ENCODE assay signal across 22 cellular contexts in genomic region chr6:33869121-33869520, GRCh38.
DNase-seq lines count a peak whose midpoint lies in the region; ATAC-seq, FAIRE-seq and TF ChIP-seq lines count a peak whose summit lies in the region.
"Had no signal": no experiment of that assay in that cellular context is flagged by ENCODE, and none has a peak within 500 bp of the region (broad histone marks: within the 10 kb centered on the region; RNA-seq: fewer than 3 reads in every experiment).

No MANE protein-coding gene starts in this region.

- TF ChIP-seq RAD21 in H1 (IDR thresholded peaks at IDR 0.05 in 1 of 2, conservative IDR thresholded peaks at IDR 0.05 in 1 of 2; ENCODE audit: low read depth in 2 of 2, low read length in 2 of 2) = no peak

- H3K27ac Mint-ChIP-seq in GM23338 = no peak overlapping the region
- H3K27ac Mint-ChIP-seq: CD8-positive, alpha-beta memory T cell; HFFc6 had no signal

- no peak overlapping the region for H2AK5ac ChIP-seq in H1 (ENCODE audit: low read depth, low read length)

- CTCF ChIA-PET in H1 (lab: Charles Lee; ENCODE audit: partially characterized antibody) = interaction anchor here (0.6 to 2.6 kb wide), 14 partner anchors 11 to 469 kb away, joined by 3 to 10 read pairs (median 4); no protein-coding TSS in a partner anchor

- no peak overlapping the region for H3K23ac ChIP-seq in H1 (ENCODE audit: insufficient read length)

- DNase-seq in GM23338 (ENCODE audit: low spot score) (no peak), NCI-H82 (lab: John Stamatoyannopoulos, UW) (peak; percentile 81), H1 (ENCODE audit: low read depth in 1 of 2, low spot score in 2 of 2) (no peak), spleen (peak; percentile 12), anterior cingulate cortex (lab: John Stamatoyannopoulos, UW) (no peak), glomerular visceral epithelial cell (ENCODE audit: extremely low spot score) (no peak)
- DNase-seq: ACHN; BE2C; C1 segment of cervical spinal cord; CD4-positive, CD25-positive, alpha-beta regulatory T cell; CD8-positive, alpha-beta memory T cell; COR-L47; DMS 273 treated with DMSO at 0.1 percent for 48 hours; DMS53; DND-41; EL; HFFc6 had no signal

- H3K4me1 Mint-ChIP-seq in GM23338 = peaks cover 30% of the 10 kb centered on the region

- peaks cover 2% of the 10 kb centered on the region; the same call in 1 of the 2 replicates for H3K23me2 ChIP-seq in H1 (ENCODE audit: low read depth, low read length)

- TF ChIP-seq EP300 in H1 (IDR thresholded peaks at IDR 0.05; ENCODE audit: borderline replicate concordance in 1 of 2, low read depth in 2 of 2, low read length in 2 of 2) = no peak

- ATAC-seq in GM23338 = no peak
- ATAC-seq: GM12878, HCT116 had no signal

- H4K5ac ChIP-seq in H1 (ENCODE audit: insufficient read length, low read depth, low read length) = no peak overlapping the region

- H3K18ac ChIP-seq in H1 (ENCODE audit: extremely low read depth, low read length) = 0 out of 2 replicates have a peak overlapping the region, but pooled peaks have one; percentile 51

- intact Hi-C loops in spleen (cut with DNase I; ENCODE audit: low total_unique reads) = no loop called here

- H3F3A ChIP-seq in GM23338 (replicated peaks; ENCODE audit: low read depth) = no peaks in the 10 kb centered on the region

- H2BK15ac ChIP-seq in H1 (ENCODE audit: low read length) = no peak overlapping the region

- H3K4me3 ChIP-seq in GM23338 (no peak overlapping the region), H1 (ENCODE audit: extremely low read depth in 1 of 4, insufficient read depth in 2 of 4, low read depth in 3 of 4, low read length in 4 of 4) (no peak overlapping the region), spleen (no peak overlapping the region)
- H3K4me3 ChIP-seq: GM12878 had no signal

- H3K36me3 ChIP-seq in GM23338 (ENCODE audit: insufficient read depth) = no peaks in the 10 kb centered on the region
- H3K36me3 ChIP-seq in H1 (ENCODE audit: control insufficient read depth in 2 of 4, insufficient read depth in 4 of 4, low read length in 3 of 4) = no peaks in the 10 kb centered on the region
- H3K36me3 ChIP-seq in spleen = no peaks in the 10 kb centered on the region
- H3K36me3 ChIP-seq: BE2C had no signal

- H3K36me3 Mint-ChIP-seq in GM23338 (ENCODE audit: low read depth) = no peaks in the 10 kb centered on the region
- H3K36me3 Mint-ChIP-seq: CD4-positive, CD25-positive, alpha-beta regulatory T cell had no signal

- H3K79me1 ChIP-seq in H1 (ENCODE audit: low read depth, low read length) = no peaks in the 10 kb centered on the region

- H3K27me3 Mint-ChIP-seq in GM23338 (ENCODE audit: insufficient read depth, low read depth, poor library complexity) = peaks cover 7% of the 10 kb centered on the region

- 91% methylated on average over 5 of the region's 5 CpGs; no CpG with 5 or more reads in 1 of the 2 experiments for WGBS in H1 (ENCODE audit: extremely low coverage in 1 of 2, insufficient coverage in 1 of 2, insufficient read length in 1 of 2, insufficient replicate concordance in 2 of 2, low coverage in 1 of 2, low lambda C conversion rate in 2 of 2, missing lambda C conversion rate in 1 of 2), 2 experiments
- WGBS in spleen, 5 donors = 64 to 91% (median 90%) methylated on average over 5 of the region's 5 CpGs

- no peaks in the 10 kb centered on the region for H3K9me2 ChIP-seq in GM23338 (ENCODE audit: insufficient read depth)

- H3K27ac ChIP-seq in GM23338 (ENCODE audit: low read depth) (no peak overlapping the region), H1 (ENCODE audit: low read depth, low read length) (no peak overlapping the region), spleen (no peak overlapping the region)
- H3K27ac ChIP-seq: HL-60 had no signal

- H3K27me3 ChIP-seq in GM23338 (ENCODE audit: insufficient read depth) (no peaks in the 10 kb centered on the region), H1 (replicated peaks in 1 of 4; ENCODE audit: control insufficient read depth in 3 of 4, extremely low read depth in 1 of 4, insufficient read depth in 3 of 4, low read length in 3 of 4) (0 out of 7 replicates have a peak, but pooled peaks cover 0 to 1% (median 0%) of the 10 kb centered on the region in 4 experiments), spleen (replicated peaks in 1 of 7) (peaks cover 0 to 31% (median 0%) of the 10 kb centered on the region in 7 donors)
- H3K27me3 ChIP-seq: BE2C had no signal

- H2BK20ac ChIP-seq in H1 (ENCODE audit: low read length) = no peak overlapping the region

- H3K9me3 Mint-ChIP-seq in GM23338 = peaks cover 2% of the 10 kb centered on the region; the same call in 1 of the 3 replicates
- H3K9me3 Mint-ChIP-seq: CD8-positive, alpha-beta memory T cell; HFFc6 had no signal

- no peaks in the 10 kb centered on the region for H3K79me2 ChIP-seq in GM23338 (replicated peaks; ENCODE audit: insufficient read depth)
- H3K79me2 ChIP-seq in H1 (ENCODE audit: control insufficient read depth in 1 of 2, insufficient read depth in 2 of 2, low read length in 2 of 2) = no peaks in the 10 kb centered on the region

- H2AFZ ChIP-seq in GM23338 = peak overlapping the region; percentile 43
- H2AFZ ChIP-seq in H1 (ENCODE audit: low read length) = no peak overlapping the region

- no peak overlapping the region for H3K9ac ChIP-seq in H1 (replicated peaks in 1 of 4; ENCODE audit: extremely low read depth in 1 of 4, low read depth in 3 of 4, low read length in 3 of 4)

- H3K9me3 ChIP-seq in H1 (ENCODE audit: insufficient read depth in 2 of 2, low read depth in 1 of 2, low read length in 1 of 2) (no peaks in the 10 kb centered on the region), spleen (peaks cover 0 to 10% (median 0%) of the 10 kb centered on the region in 8 donors)
- H3K9me3 ChIP-seq: BE2C had no signal

- TF ChIP-seq CTCF in GM23338 (conservative IDR thresholded peaks at IDR 0.05; ENCODE audit: low read depth in 2 of 2) (no peak), H1 (IDR thresholded peaks at IDR 0.05; ENCODE audit: control extremely low read depth in 1 of 3, insufficient read depth in 1 of 3, low read depth in 1 of 3, low read length in 3 of 3) (no peak), spleen (IDR thresholded peaks at IDR 0.05 in 8 of 11, conservative IDR thresholded peaks at IDR 0.05 in 3 of 11) (no peak)

- no peak overlapping the region for H3K14ac ChIP-seq in H1 (ENCODE audit: insufficient read length)

- H3K56ac ChIP-seq in H1 (replicated peaks; ENCODE audit: insufficient read length, low read depth, low read length) = no peak overlapping the region

- H2BK5ac ChIP-seq in H1 (ENCODE audit: low read depth, low read length) = no peak overlapping the region

- TF ChIP-seq POLR2A in H1 (IDR thresholded peaks at IDR 0.05; ENCODE audit: control extremely low read depth in 1 of 2, low read depth in 2 of 2, low read length in 2 of 2) (no peak), spleen (IDR thresholded peaks at IDR 0.05) (no peak)

- H3K4me1 ChIP-seq in GM23338 (ENCODE audit: insufficient read depth) (no peaks in the 10 kb centered on the region), H1 (replicated peaks in 1 of 4; ENCODE audit: control insufficient read depth in 3 of 4, insufficient read depth in 4 of 4, low read length in 3 of 4) (peaks cover 0 to 15% (median 10%) of the 10 kb centered on the region in 4 experiments; a peak in 5 of 7 replicates), spleen (no peaks in the 10 kb centered on the region)
- H3K4me1 ChIP-seq: BE2C had no signal

- no peak overlapping the region for H3K4ac ChIP-seq in H1 (replicated peaks; ENCODE audit: insufficient read length, low read depth, low read length)

- H4K20me1 ChIP-seq in GM23338 (replicated peaks; ENCODE audit: insufficient read depth) = no peaks in the 10 kb centered on the region
- no peaks in the 10 kb centered on the region for H4K20me1 ChIP-seq in H1 (replicated peaks in 1 of 2; ENCODE audit: control insufficient read depth in 1 of 2, insufficient read depth in 2 of 2, low read length in 2 of 2)

- H4K91ac ChIP-seq in H1 (replicated peaks; ENCODE audit: insufficient read length, low read length) = no peak overlapping the region

- POLR2A ChIA-PET in H1 (lab: Charles Lee; ENCODE audit: partially characterized antibody) = interaction anchor here (1.0 to 1.1 kb wide), 2 partner anchors 9 to 10 kb away, joined by 3 read pairs; no protein-coding TSS in a partner anchor

- no peak overlapping the region for H3K4me3 Mint-ChIP-seq in GM23338
- H3K4me3 Mint-ChIP-seq: CD4-positive, CD25-positive, alpha-beta regulatory T cell; CD8-positive, alpha-beta memory T cell; HFFc6 had no signal

- no peak for FAIRE-seq in H1 (lab: Jason Lieb, UNC)
- FAIRE-seq: GM12878, GM19239, H54 had no signal

- H3K4me2 ChIP-seq in GM23338 (no peak overlapping the region), H1 (ENCODE audit: insufficient read depth in 1 of 2, low read depth in 2 of 2, low read length in 2 of 2) (no peak overlapping the region)

- no peak overlapping the region for H4K8ac ChIP-seq in H1 (ENCODE audit: extremely low read depth, insufficient read depth, low read length)

- H2BK120ac ChIP-seq in H1 (replicated peaks; ENCODE audit: low read depth, low read length) = no peak overlapping the region

- 0 out of 2 replicates have a peak overlapping the region, but pooled peaks have one; percentile 68 for H2BK12ac ChIP-seq in H1 (ENCODE audit: low read depth, low read length)

TF ChIP-seq in GM23338, 12 proteins besides CTCF, POLR2A, EP300 and RAD21 (continues in another document):
- TF ChIP-seq, protein P1, sequence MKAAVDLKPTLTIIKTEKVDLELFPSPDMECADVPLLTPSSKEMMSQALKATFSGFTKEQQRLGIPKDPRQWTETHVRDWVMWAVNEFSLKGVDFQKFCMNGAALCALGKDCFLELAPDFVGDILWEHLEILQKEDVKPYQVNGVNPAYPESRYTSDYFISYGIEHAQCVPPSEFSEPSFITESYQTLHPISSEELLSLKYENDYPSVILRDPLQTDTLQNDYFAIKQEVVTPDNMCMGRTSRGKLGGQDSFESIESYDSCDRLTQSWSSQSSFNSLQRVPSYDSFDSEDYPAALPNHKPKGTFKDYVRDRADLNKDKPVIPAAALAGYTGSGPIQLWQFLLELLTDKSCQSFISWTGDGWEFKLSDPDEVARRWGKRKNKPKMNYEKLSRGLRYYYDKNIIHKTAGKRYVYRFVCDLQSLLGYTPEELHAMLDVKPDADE (IDR thresholded peaks at IDR 0.05) = no peak
- TF ChIP-seq ZNF114 (CRISPR knock-in tag; IDR thresholded peaks at IDR 0.05) (no peak), JUNB (IDR thresholded peaks at IDR 0.05; ENCODE audit: unreplicated experiment) (no peak)

TF ChIP-seq in H1, 55 proteins besides CTCF, POLR2A, EP300 and RAD21 (continues in another document):
- no peak for TF ChIP-seq GTF2F1 (IDR thresholded peaks at IDR 0.05; ENCODE audit: borderline replicate concordance, low read depth, low read length)
- TF ChIP-seq RFX5 (IDR thresholded peaks at IDR 0.05; ENCODE audit: borderline replicate concordance, low read depth, low read length) = no peak
- no peak for TF ChIP-seq RNF2 (IDR thresholded peaks at IDR 0.05; ENCODE audit: borderline replicate concordance, low read depth, low read length, missing control alignments, poor library complexity, severe bottlenecking)
- TF ChIP-seq CEBPB (IDR thresholded peaks at IDR 0.05; ENCODE audit: low read depth, low read length) = no peak
- no peak for TF ChIP-seq KDM5A (IDR thresholded peaks at IDR 0.05; ENCODE audit: low read length)
- TF ChIP-seq SRF (IDR thresholded peaks at IDR 0.05; ENCODE audit: low read depth, low read length) = no peak
- TF ChIP-seq ASH2L (IDR thresholded peaks at IDR 0.05; ENCODE audit: low read length) = no peak
- no peak for TF ChIP-seq RXRA (IDR thresholded peaks at IDR 0.05; ENCODE audit: insufficient read depth, low read depth, low read length)

Comparison
In these comparisons a context has a peak if more than half of its experiments do, and no peak if none do; other contexts are left out.
1. DNase-seq: peak in NCI-H82 (single experiment) and spleen (single experiment); none in GM23338 (single experiment), H1 (0 of 2), anterior cingulate cortex (0 of 58) and glomerular visceral epithelial cell (single experiment).